Comparison of ENCODE assay signal across 8 cellular contexts in the genomic region with DNA sequence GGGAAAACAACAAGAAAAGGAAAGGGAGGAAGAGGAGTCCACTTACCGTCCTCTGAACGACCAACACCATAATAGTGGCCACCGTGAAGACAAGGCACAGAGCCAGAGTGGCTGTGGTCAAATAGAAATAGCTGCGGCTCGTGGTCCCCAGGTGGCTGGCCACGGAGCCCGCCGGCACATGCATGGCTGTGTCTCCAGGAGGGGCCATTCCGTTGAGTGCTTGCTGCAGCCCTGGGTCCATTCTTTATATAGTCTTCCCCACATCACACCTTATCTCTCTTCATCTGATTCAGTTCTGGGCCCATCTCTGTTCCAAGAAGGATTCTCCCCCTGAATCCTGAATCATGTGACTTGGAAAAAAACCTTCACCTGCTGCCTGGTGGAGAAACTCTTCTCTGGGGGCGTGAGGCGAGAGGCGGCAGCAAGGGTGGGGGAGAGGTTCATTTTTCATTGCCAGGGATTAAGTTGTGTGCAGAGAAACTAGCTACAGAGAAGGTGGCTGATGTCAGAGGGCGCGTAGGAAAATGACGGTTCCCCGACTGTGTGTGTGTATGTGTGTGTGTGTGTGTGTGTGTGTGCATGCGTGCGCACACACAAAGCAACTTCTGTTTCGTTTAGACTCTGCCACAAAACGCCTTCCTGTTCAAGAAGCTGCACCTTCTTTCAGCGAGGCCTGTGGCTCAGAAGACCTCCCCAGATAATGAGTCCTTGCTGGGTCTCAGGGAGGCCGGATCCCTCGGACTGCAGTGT. TPM values are rescaled to one million over a fixed set of nuclear protein-coding genes. Genes with fewer than 3 reads are reported as not detected.
DNase-seq lines count a peak whose midpoint lies in the region; ATAC-seq, FAIRE-seq and TF ChIP-seq lines count a peak whose summit lies in the region.

Gene TNFSF8 (minus strand): TSS at position 529 of the 750 bp plus-strand sequence. CDS start 288 bp downstream, at position 241.

- H3K9me3 Mint-ChIP-seq in activated naive CD8-positive, alpha-beta T cell treated with anti-CD3 and anti-CD28 coated beads for 36 hours = peaks cover 3% of the 10 kb centered on the region

- H3K27ac Mint-ChIP-seq in activated naive CD8-positive, alpha-beta T cell treated with anti-CD3 and anti-CD28 coated beads for 36 hours = peak within 1 kb of the TSS; percentile 99

- H3K4me1 ChIP-seq in BE2C = no peaks in the 10 kb centered on the region

- no peak for TF ChIP-seq CTCF in GM13976 (IDR thresholded peaks at IDR 0.05; ENCODE audit: borderline replicate concordance, control extremely low read depth, extremely low read depth, insufficient read depth, missing control alignments)
- TF ChIP-seq CTCF in BE2C (IDR thresholded peaks at IDR 0.05; ENCODE audit: low read depth, low read length) = no peak

- no peaks in the 10 kb centered on the region for H3K27me3 ChIP-seq in BE2C

- peaks cover 35% of the 10 kb centered on the region for H3K36me3 Mint-ChIP-seq in activated naive CD8-positive, alpha-beta T cell treated with anti-CD3 and anti-CD28 coated beads for 36 hours

- H3K9me3 ChIP-seq in BE2C = no peaks in the 10 kb centered on the region

- peak within 1 kb of the TSS; percentile 97 for H3K4me3 Mint-ChIP-seq in activated naive CD8-positive, alpha-beta T cell treated with anti-CD3 and anti-CD28 coated beads for 36 hours

- peak within 1 kb of the TSS in 19 of 21 experiments; percentile 7 to 90 (median 74) for H3K27ac ChIP-seq in skin epidermis

- no peak for ATAC-seq in GM18519 (IDR thresholded peaks at IDR 0.05; ENCODE audit: low FRiP score, unreplicated experiment)

- H3K4me1 Mint-ChIP-seq in activated naive CD8-positive, alpha-beta T cell treated with anti-CD3 and anti-CD28 coated beads for 36 hours = peaks cover 47% of the 10 kb centered on the region

- peak within 1 kb of the TSS; percentile 18 to 45 (median 35) for H3K4me3 ChIP-seq in skin epidermis
- H3K4me3 ChIP-seq in BE2C (ENCODE audit: low read depth, low read length) = no peak within 1 kb of the TSS

- FAIRE-seq in H54 (lab: Jason Lieb, UNC) = no peak

- H3K36me3 ChIP-seq in BE2C = no peaks in the 10 kb centered on the region

- no peaks in the 10 kb centered on the region for H3K27me3 Mint-ChIP-seq in activated naive CD8-positive, alpha-beta T cell treated with anti-CD3 and anti-CD28 coated beads for 36 hours

- in situ Hi-C loops in GM13976 (cut with MboI; ENCODE audit: low sequenced_read_pairs, unreplicated experiment) = no loop called here

- TF ChIP-seq POLR2A in H54 (IDR thresholded peaks at IDR 0.05; ENCODE audit: low read depth, low read length) = no peak

- peak; percentile 34 for DNase-seq in GM13976 (ENCODE audit: low spot score)
- DNase-seq in T-helper 1 cell = peak; percentile 32 to 93 (median 52)
- DNase-seq in activated naive CD8-positive, alpha-beta T cell treated with anti-CD3 and anti-CD28 coated beads for 36 hours = peak; percentile 81
- no peak for DNase-seq in H54 (ENCODE audit: insufficient read length, low spot score)
- DNase-seq in BE2C = no peak
- DNase-seq in islet precursor cell = no peak

RNA-seq across cellular contexts. Expression of gene TNFSF8, which starts in this region (rescaled TPM):
- total RNA-seq in activated naive CD8-positive, alpha-beta T cell treated with anti-CD3 and anti-CD28 coated beads for 36 hours = 10 to 100 TPM; 57.3 to 59.9 TPM
- polyA plus RNA-seq in BE2C (2012; ENCODE audit: insufficient read depth, insufficient read length, low read depth) = not detected

Comparison
In these comparisons a context has a peak if more than half of its experiments do, and no peak if none do; other contexts are left out.
1. DNase-seq: peak in GM13976 (single experiment), T-helper 1 cell (5 of 5) and activated naive CD8-positive, alpha-beta T cell treated with anti-CD3 and anti-CD28 coated beads for 36 hours (single experiment); none in H54 (single experiment), BE2C (single experiment) and islet precursor cell (single experiment).